In genomic region chr3:56761887-56762605, GRCh38 we compare ENCODE assay signal across 17 cellular contexts. TPM values are rescaled to one million over a fixed set of nuclear protein-coding genes. Genes with fewer than 3 reads are reported as not detected.
DNase-seq lines count a peak whose midpoint lies in the region; ATAC-seq and TF ChIP-seq lines count a peak whose summit lies in the region.
"Had no signal": no experiment of that assay in that cellular context is flagged by ENCODE, and none has a peak within 500 bp of the region (broad histone marks: within the 10 kb centered on the region; RNA-seq: fewer than 3 reads in every experiment).

No MANE protein-coding gene starts in this region.

- ATAC-seq in CD8-positive, alpha-beta T cell, result no peak
- ATAC-seq: WTC11 had no signal

- no peaks in the 10 kb centered on the region for H3K9me3 Mint-ChIP-seq in CD8-positive, alpha-beta T cell

- CTCF ChIA-PET in CD8-positive, alpha-beta T cell (lab: Charles Lee), result no interaction called here

- peaks cover 77% of the 10 kb centered on the region for H3K36me3 Mint-ChIP-seq in CD8-positive, alpha-beta T cell

- no peaks in the 10 kb centered on the region for H3K9me3 ChIP-seq in CD8-positive, alpha-beta T cell (ENCODE audit: low read length)
- H3K9me3 ChIP-seq in adipocyte (ENCODE audit: control insufficient read depth, low read length) (no peaks in the 10 kb centered on the region), MM.1S (replicated peaks; ENCODE audit: insufficient read depth, low read length) (no peaks in the 10 kb centered on the region)
- H3K9me3 ChIP-seq: BLaER1 treated with 17β-estradiol and CSF1 and Interleukin-3, amounts not matched to agents 10 nM and 100 nM; heart right ventricle; Peyer's patch; prostate gland; suprapubic skin had no signal

- H3K4me3 ChIP-seq in AG10803 (ENCODE audit: low read length), result no peak overlapping the region
- H3K4me3 ChIP-seq in CD8-positive, alpha-beta T cell (ENCODE audit: low read depth, low read length), result no peak overlapping the region
- no peak overlapping the region for H3K4me3 ChIP-seq in adipocyte (ENCODE audit: low read length)
- no peak overlapping the region for H3K4me3 ChIP-seq in foreskin fibroblast (ENCODE audit: low read depth in 1 of 2, low read length in 2 of 2)
- no peak overlapping the region for H3K4me3 ChIP-seq in MM.1S (ENCODE audit: low read length)
- H3K4me3 ChIP-seq: BLaER1 treated with 17β-estradiol and CSF1 and Interleukin-3, amounts not matched to agents 10 nM and 100 nM; heart right ventricle; Peyer's patch; prostate gland; suprapubic skin had no signal

- POLR2A ChIA-PET in CD8-positive, alpha-beta T cell (lab: Charles Lee), result interaction anchor here (0.5 to 1.6 kb wide), 3 partner anchors 12 to 36 kb away, joined by 3 read pairs; no protein-coding TSS in a partner anchor

- no peak overlapping the region for H3K4me2 ChIP-seq in MM.1S (ENCODE audit: low read depth, low read length)

- H3F3A ChIP-seq in MM.1S (ENCODE audit: insufficient read depth, low read length), result no peaks in the 10 kb centered on the region

- H3K9ac ChIP-seq in adipocyte (ENCODE audit: low read length), result no peak overlapping the region
- no peak overlapping the region for H3K9ac ChIP-seq in MM.1S (ENCODE audit: low read length)
- H3K9ac ChIP-seq: BLaER1 treated with 17β-estradiol and CSF1 and Interleukin-3, amounts not matched to agents 10 nM and 100 nM had no signal

- intact Hi-C loops in CD8-positive, alpha-beta T cell (cut with DNase I, micrococcal nuclease), result loop anchor here (2.0 kb wide), 2 partner anchors 15 to 21 kb away; no protein-coding TSS in a partner anchor

- no peak for TF ChIP-seq CTCF in AG10803 (conservative IDR thresholded peaks at IDR 0.05; ENCODE audit: low read length)
- no peak for TF ChIP-seq CTCF in CD8-positive, alpha-beta T cell (IDR thresholded peaks at IDR 0.05)
- no peak for TF ChIP-seq CTCF in foreskin fibroblast (IDR thresholded peaks at IDR 0.05; ENCODE audit: low read depth, low read length)
- no peak for TF ChIP-seq CTCF in MM.1S (IDR thresholded peaks at IDR 0.05; ENCODE audit: low read length)

- no peaks in the 10 kb centered on the region for H3K79me2 ChIP-seq in MM.1S (ENCODE audit: low read length)

- H2AFZ ChIP-seq in MM.1S (ENCODE audit: low read length), result no peak overlapping the region

- H3K27ac ChIP-seq in CD8-positive, alpha-beta T cell (ENCODE audit: low read depth, low read length), result no peak overlapping the region
- H3K27ac ChIP-seq in MM.1S (ENCODE audit: low read length), result no peak overlapping the region
- H3K27ac ChIP-seq: brain microvascular endothelial cell, Peyer's patch, prostate gland, suprapubic skin had no signal

- no peaks in the 10 kb centered on the region for H3K9me2 ChIP-seq in MM.1S (replicated peaks; ENCODE audit: insufficient read depth, low read length)

- no peak overlapping the region for H3K4me3 Mint-ChIP-seq in CD8-positive, alpha-beta T cell
- H3K4me3 Mint-ChIP-seq: WTC11 had no signal

- H3K27me3 Mint-ChIP-seq in CD8-positive, alpha-beta T cell (ENCODE audit: low read depth), result no peaks in the 10 kb centered on the region

- no peaks in the 10 kb centered on the region for H4K20me1 ChIP-seq in MM.1S (ENCODE audit: insufficient read depth, low read length)

- DNase-seq in AG10803 (ENCODE audit: low read depth) (peak; percentile 32), adipocyte (ENCODE audit: low read depth) (peak; percentile 70), foreskin fibroblast (peak; percentile 26 to 79), activated gamma-delta T cell (lab: John Stamatoyannopoulos, UW) (no peak), NCI-H510A (lab: John Stamatoyannopoulos, UW) (no peak), MM.1S (no peak)
- DNase-seq in CD8-positive, alpha-beta T cell, result peak in 1 of 7 experiments; percentile 43
- DNase-seq: brain microvascular endothelial cell, heart right ventricle, kidney, NCI-H526 treated with DMSO at 0.1 percent for 48 hours, Peyer's patch, SW 1271 had no signal

- H3K36me3 ChIP-seq in CD8-positive, alpha-beta T cell (ENCODE audit: insufficient read depth, low read length), result peaks cover 5% of the 10 kb centered on the region
- no peaks in the 10 kb centered on the region for H3K36me3 ChIP-seq in adipocyte (ENCODE audit: control insufficient read depth, insufficient read depth, low read length, severe bottlenecking)
- H3K36me3 ChIP-seq in MM.1S (replicated peaks; ENCODE audit: insufficient read depth, low read length), result no peaks in the 10 kb centered on the region
- H3K36me3 ChIP-seq: brain microvascular endothelial cell, Peyer's patch, prostate gland, suprapubic skin had no signal

- peaks cover 81% of the 10 kb centered on the region for H3K4me1 Mint-ChIP-seq in CD8-positive, alpha-beta T cell (ENCODE audit: low read depth)
- H3K4me1 Mint-ChIP-seq: WTC11 had no signal

- peak overlapping the region; percentile 90 for H3K27ac Mint-ChIP-seq in CD8-positive, alpha-beta T cell
- H3K27ac Mint-ChIP-seq: WTC11 had no signal

- peaks cover 54% of the 10 kb centered on the region for H3K4me1 ChIP-seq in CD8-positive, alpha-beta T cell (ENCODE audit: insufficient read depth, low read length)
- peaks cover 18% of the 10 kb centered on the region for H3K4me1 ChIP-seq in adipocyte (ENCODE audit: control insufficient read depth, insufficient read depth, low read length)
- no peaks in the 10 kb centered on the region for H3K4me1 ChIP-seq in MM.1S (ENCODE audit: low read length)

- no peaks in the 10 kb centered on the region for H3K27me3 ChIP-seq in CD8-positive, alpha-beta T cell (ENCODE audit: insufficient read depth, low read length)
- H3K27me3 ChIP-seq in adipocyte (replicated peaks; ENCODE audit: control insufficient read depth, insufficient read depth, low read length) (no peaks in the 10 kb centered on the region), MM.1S (replicated peaks; ENCODE audit: insufficient read depth, low read length) (no peaks in the 10 kb centered on the region)
- H3K27me3 ChIP-seq: BLaER1 treated with 17β-estradiol and CSF1 and Interleukin-3, amounts not matched to agents 10 nM and 100 nM; brain microvascular endothelial cell; heart right ventricle; Peyer's patch; suprapubic skin had no signal

RNA-seq across cellular contexts. Expression of gene ARHGEF3, which starts 39.7 kb away (rescaled TPM):
- total RNA-seq in CD8-positive, alpha-beta T cell, result 10 to 100 TPM; 38.8 to 39.9 TPM

Comparison
In these comparisons a context has a peak if more than half of its experiments do, and no peak if none do; other contexts are left out.
1. DNase-seq: peak in AG10803 (single experiment), adipocyte (single experiment) and foreskin fibroblast (2 of 2); none in activated gamma-delta T cell (single experiment), NCI-H510A (single experiment) and MM.1S (single experiment).